Comparison of ENCODE assay signal across 8 cellular contexts in the genomic region with DNA sequence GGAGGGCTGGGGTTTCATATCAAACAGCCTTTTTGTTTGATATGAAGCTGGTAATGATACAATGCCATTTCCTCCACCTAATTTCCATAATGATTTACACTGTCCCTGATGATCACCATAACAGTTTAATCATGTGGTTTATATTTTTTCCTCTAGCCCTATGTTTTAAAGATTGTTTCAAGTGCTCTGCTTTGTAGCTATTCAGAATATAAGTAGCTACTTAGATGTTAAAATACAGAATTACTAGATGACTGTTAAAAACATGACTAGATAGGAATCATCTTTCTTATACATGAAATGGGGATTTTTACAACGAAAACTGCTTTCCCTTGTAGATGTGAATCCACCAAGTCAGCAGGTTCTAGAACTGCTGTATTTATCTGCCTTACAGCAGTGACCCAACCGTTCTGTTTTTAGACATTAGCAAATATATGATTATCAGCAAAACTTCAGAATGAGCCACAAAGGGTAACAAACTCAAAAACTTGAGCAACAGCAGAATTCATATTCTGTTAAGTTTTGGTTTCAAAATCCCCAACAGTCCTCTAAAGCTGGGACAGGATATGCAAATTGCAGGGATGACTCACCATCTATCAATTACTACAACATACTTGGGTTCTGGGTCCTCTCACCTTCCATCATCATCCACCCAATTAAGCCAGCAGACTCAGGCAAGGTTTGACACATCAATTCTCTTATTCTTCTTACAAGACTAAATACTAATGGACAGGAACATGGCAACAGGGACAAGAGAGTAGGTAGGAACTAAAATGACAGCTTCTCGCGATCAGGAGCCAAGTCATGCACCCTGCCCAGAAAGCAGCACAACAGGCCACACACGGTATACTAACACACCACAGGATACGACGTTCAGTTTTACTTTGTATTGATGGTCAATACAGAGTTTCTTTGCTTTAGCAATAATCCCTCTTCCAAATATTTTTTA.
A peak's percentile ranks its signal among the peaks of the same experiment; 100 is the strongest.
DNase-seq lines count a peak whose midpoint lies in the region; ATAC-seq lines count a peak whose summit lies in the region.

No MANE protein-coding gene starts in this region.

- no peaks in the 10 kb centered on the region for H3K36me3 ChIP-seq in naive thymus-derived CD4-positive, alpha-beta T cell (ENCODE audit: control insufficient read depth in 2 of 3, insufficient read depth in 3 of 3, low read length in 3 of 3)

- H3K27ac ChIP-seq in naive thymus-derived CD4-positive, alpha-beta T cell (ENCODE audit: low read depth, low read length): peak overlapping the region; percentile 68

- CTCF ChIA-PET in naive thymus-derived CD4-positive, alpha-beta T cell (lab: Charles Lee): interaction anchor here (0.7 to 1.5 kb wide), 2 partner anchors 19 to 25 kb away, joined by 3 to 4 read pairs; no protein-coding TSS in a partner anchor

- peak overlapping the region; percentile 68 to 98 (median 90) for H3K27ac Mint-ChIP-seq in naive thymus-derived CD4-positive, alpha-beta T cell

- intact Hi-C loops in naive thymus-derived CD4-positive, alpha-beta T cell (cut with micrococcal nuclease): loop anchor here (1.0 to 10.0 kb wide), 10 partner anchors 8 to 464 kb away; a partner anchor contains a TSS

- H3K4me3 Mint-ChIP-seq in naive thymus-derived CD4-positive, alpha-beta T cell: peak overlapping the region; percentile 3 to 85 (median 72)

- no peaks in the 10 kb centered on the region for H3K9me3 ChIP-seq in naive thymus-derived CD4-positive, alpha-beta T cell (ENCODE audit: control insufficient read depth in 2 of 3, low read length in 3 of 3)

- H3K27me3 ChIP-seq in naive thymus-derived CD4-positive, alpha-beta T cell (ENCODE audit: control insufficient read depth in 2 of 2, insufficient read depth in 2 of 2, low read length in 2 of 2): no peaks in the 10 kb centered on the region

- DNase-seq in A172 (ENCODE audit: low spot score): peak; percentile 71
- DNase-seq in OCI-M2 (lab: John Stamatoyannopoulos, UW; ENCODE audit: unreplicated experiment): peak; percentile 51
- DNase-seq in dedifferentiated amniotic fluid mesenchymal stem cell (ENCODE audit: extremely low spot score): peak; percentile 23
- DNase-seq in naive thymus-derived CD4-positive, alpha-beta T cell: peak in 6 of 9 donors; percentile 27 to 73 (median 38)
- DNase-seq in NCI-H1694 (lab: John Stamatoyannopoulos, UW): no peak
- no peak for DNase-seq in HuH-7 (ENCODE audit: low spot score)

- H3K27me3 Mint-ChIP-seq in naive thymus-derived CD4-positive, alpha-beta T cell: no peaks in the 10 kb centered on the region

- ATAC-seq in GM18519 (IDR thresholded peaks at IDR 0.05; ENCODE audit: low FRiP score, unreplicated experiment) (peak; percentile 68), HG02885 (IDR thresholded peaks at IDR 0.05; ENCODE audit: poor library complexity, unreplicated experiment) (peak; percentile 84)
- peak; percentile 89 for ATAC-seq in naive thymus-derived CD4-positive, alpha-beta T cell

- peaks cover 66 to 97% of the 10 kb centered on the region in 2 donors for H3K4me1 ChIP-seq in naive thymus-derived CD4-positive, alpha-beta T cell (ENCODE audit: control insufficient read depth in 2 of 2, insufficient read depth in 2 of 2, low read length in 2 of 2)

- H3K4me3 ChIP-seq in naive thymus-derived CD4-positive, alpha-beta T cell (ENCODE audit: low read length): peak overlapping the region; percentile 37

- H3K36me3 Mint-ChIP-seq in naive thymus-derived CD4-positive, alpha-beta T cell: peaks cover 0 to 16% (median 12%) of the 10 kb centered on the region in 5 donors

- peaks cover 0 to 5% (median 0%) of the 10 kb centered on the region in 11 donors for H3K9me3 Mint-ChIP-seq in naive thymus-derived CD4-positive, alpha-beta T cell

- peaks cover 65 to 100% (median 98%) of the 10 kb centered on the region in 7 donors for H3K4me1 Mint-ChIP-seq in naive thymus-derived CD4-positive, alpha-beta T cell

- POLR2A ChIA-PET in naive thymus-derived CD4-positive, alpha-beta T cell (lab: Charles Lee): interaction anchor here (0.9 to 4.2 kb wide), 12 partner anchors 9 to 1104 kb away, joined by 3 to 31 read pairs (median 6); no protein-coding TSS in a partner anchor

Comparison
In these comparisons a context has a peak if more than half of its experiments do, and no peak if none do; other contexts are left out.
1. DNase-seq: peak in A172 (single experiment), OCI-M2 (single experiment), dedifferentiated amniotic fluid mesenchymal stem cell (single experiment) and naive thymus-derived CD4-positive, alpha-beta T cell (6 of 9); none in NCI-H1694 (single experiment) and HuH-7 (single experiment).
2. Peak in every context shown above with its lines, with median percentiles within 50 percentile points of each other: ATAC-seq.